8 cellular contexts compared by ENCODE assay signal in genomic region chr1:231626951-231627614, GRCh38. TPM values are rescaled to one million over a fixed set of nuclear protein-coding genes. Genes with fewer than 3 reads are reported as not detected.
DNase-seq lines count a peak whose midpoint lies in the region; FAIRE-seq and TF ChIP-seq lines count a peak whose summit lies in the region.

No MANE protein-coding gene starts in this region.

- H3K4me3 ChIP-seq in HFF-Myc (replicated peaks; ENCODE audit: low read depth, low read length) (peak overlapping the region; percentile 63), endothelial cell of umbilical vein (replicated peaks in 1 of 3; ENCODE audit: insufficient read depth in 1 of 3, low read depth in 1 of 3, low read length in 3 of 3) (peak overlapping the region; percentile 55 to 95 (median 71)), suprapubic skin (peak overlapping the region; percentile 84)

- 3% methylated on average over 5 of the region's 49 CpGs for WGBS in suprapubic skin

- TF ChIP-seq CTCF in HFF-Myc (IDR thresholded peaks at IDR 0.05; ENCODE audit: low read depth, low read length, missing control alignments) (no peak), endothelial cell of umbilical vein (IDR thresholded peaks at IDR 0.05; ENCODE audit: extremely low read depth in 1 of 2, insufficient read depth in 1 of 2, low read depth in 1 of 2, low read length in 2 of 2) (no peak), suprapubic skin (IDR thresholded peaks at IDR 0.05) (no peak)

- H3K9me3 ChIP-seq in endothelial cell of umbilical vein (replicated peaks; ENCODE audit: control insufficient read depth, insufficient read depth, low read length), result no peaks in the 10 kb centered on the region
- H3K9me3 ChIP-seq in suprapubic skin, result no peaks in the 10 kb centered on the region

- peak overlapping the region; percentile 78 for H3K4me2 ChIP-seq in endothelial cell of umbilical vein (ENCODE audit: insufficient read depth, low read length)

- intact Hi-C loops in endothelial cell of umbilical vein (cut with micrococcal nuclease), result loop anchor here (1.0 to 5.0 kb wide), 2 partner anchors 179 to 1005 kb away; partner anchors contain the start of gene SIPA1L2

- TF ChIP-seq EP300 in suprapubic skin (IDR thresholded peaks at IDR 0.05), result no peak

- BruUV-seq in endothelial cell of umbilical vein (replicated peaks; lab: Mats Ljungman, UMichigan), result no TSS peak

- no peak for TF ChIP-seq POLR2A in endothelial cell of umbilical vein (IDR thresholded peaks at IDR 0.05; ENCODE audit: low read depth, low read length)
- no peak for TF ChIP-seq POLR2A in suprapubic skin (IDR thresholded peaks at IDR 0.05)
- no peak for TF ChIP-seq POLR2A in erythroblast (IDR thresholded peaks at IDR 0.05; ENCODE audit: low read length)

- DNase-seq in GM03348 (ENCODE audit: low spot score) (peak; percentile 64), HFF-Myc (ENCODE audit: extremely low read depth, low read depth) (no peak), NCI-H2107 treated with DMSO at 0.1 percent for 48 hours (lab: John Stamatoyannopoulos, UW; ENCODE audit: unreplicated experiment) (peak; percentile 15), endothelial cell of umbilical vein (ENCODE audit: low read depth, low spot score) (no peak), mesenteric fat pad (ENCODE audit: low spot score) (peak; percentile 90), suprapubic skin (ENCODE audit: low spot score in 2 of 2) (peak; percentile 87 to 88), erythroblast (lab: John Stamatoyannopoulos, UW) (no peak)
- peak; percentile 24 to 25 for DNase-seq in activated CD4-positive, alpha-beta T cell treated with anti-CD3 and anti-CD28 coated beads, Interleukin-2, amount 50 U/mL, for 4 hours

- POLR2A ChIA-PET in endothelial cell of umbilical vein (lab: Charles Lee), result no interaction called here

- H2AFZ ChIP-seq in endothelial cell of umbilical vein (ENCODE audit: low read depth, low read length), result peak overlapping the region; percentile 85

- FAIRE-seq in endothelial cell of umbilical vein (lab: Jason Lieb, UNC), result peak; percentile 63

- CTCF ChIA-PET in endothelial cell of umbilical vein (lab: Charles Lee), result no interaction called here

- H3K27me3 ChIP-seq in endothelial cell of umbilical vein (ENCODE audit: control insufficient read depth in 2 of 2, insufficient read depth in 2 of 2, low read length in 2 of 2) (peaks cover 4 to 5% of the 10 kb centered on the region in 2 experiments), suprapubic skin (no peaks in the 10 kb centered on the region)

- H4K20me1 ChIP-seq in endothelial cell of umbilical vein (replicated peaks; ENCODE audit: control insufficient read depth, extremely low read depth, insufficient read depth, low read length), result no peaks in the 10 kb centered on the region

- H3K9me1 ChIP-seq in endothelial cell of umbilical vein (replicated peaks; ENCODE audit: control insufficient read depth, extremely low read depth, insufficient read depth, low read length), result no peaks in the 10 kb centered on the region

- H3K4me1 ChIP-seq in endothelial cell of umbilical vein (ENCODE audit: control insufficient read depth, extremely low read depth, insufficient read depth, low read length), result peaks cover 14% of the 10 kb centered on the region
- H3K4me1 ChIP-seq in suprapubic skin, result peaks cover 28% of the 10 kb centered on the region

- H3K36me3 ChIP-seq in endothelial cell of umbilical vein (ENCODE audit: control insufficient read depth in 2 of 2, extremely low read depth in 1 of 2, insufficient read depth in 2 of 2, low read length in 2 of 2) (no peaks in the 10 kb centered on the region), suprapubic skin (no peaks in the 10 kb centered on the region)

- no peaks in the 10 kb centered on the region for H3K79me2 ChIP-seq in endothelial cell of umbilical vein (ENCODE audit: control insufficient read depth, insufficient read depth, low read length)

- dilution Hi-C loops in endothelial cell of umbilical vein (cut with MboI; ENCODE audit: extremely low pct_ligation_motif_present, low sequenced_read_pairs), result no loop called here

- H3K27ac ChIP-seq in endothelial cell of umbilical vein (ENCODE audit: insufficient read depth, low read depth, low read length) (peak overlapping the region; percentile 40), suprapubic skin (peak overlapping the region; percentile 92)

- H3K9ac ChIP-seq in endothelial cell of umbilical vein (replicated peaks; ENCODE audit: extremely low read depth, insufficient read depth, low read length), result peak overlapping the region; percentile 69

TF ChIP-seq in endothelial cell of umbilical vein, 7 proteins besides CTCF, POLR2A, EP300 and RAD21:
- no peak for TF ChIP-seq JUN (IDR thresholded peaks at IDR 0.05; ENCODE audit: borderline replicate concordance, insufficient read depth, insufficient read length, low read depth)
- no peak for TF ChIP-seq MAX (IDR thresholded peaks at IDR 0.05; ENCODE audit: insufficient read depth, insufficient read length)
- no peak for TF ChIP-seq POLR2AphosphoS5 (IDR thresholded peaks at IDR 0.05; ENCODE audit: insufficient read depth, low read depth, low read length)
- no peak for TF ChIP-seq MYC (IDR thresholded peaks at IDR 0.05; ENCODE audit: low read depth, low read length)
- no peak for TF ChIP-seq EZH2 (IDR thresholded peaks at IDR 0.05; ENCODE audit: borderline replicate concordance, low read depth, low read length, severe bottlenecking)
- no peak for TF ChIP-seq GATA2 (IDR thresholded peaks at IDR 0.05; ENCODE audit: insufficient read depth, insufficient read length, low read depth, low read length)
- TF ChIP-seq FOS (IDR thresholded peaks at IDR 0.05; ENCODE audit: borderline replicate concordance, insufficient read depth, low read length), result no peak
TF ChIP-seq in endothelial cell of umbilical vein: peak in this region for 0.

RNA-seq across cellular contexts. Expression of gene DISC1, which starts 0.5 kb away (rescaled TPM):
- total RNA-seq in endothelial cell of umbilical vein, result 12.8 and 14.7 TPM in 2 replicates
- 3.1 and 3.3 TPM in 2 replicates for polyA plus RNA-seq in endothelial cell of umbilical vein
- 3.1 TPM in 2 replicates for polyA plus RNA-seq in endothelial cell of umbilical vein (2011; cell fraction: cytosol; rRNA removed)
- 10.4 and 11.1 TPM in 2 replicates for polyA plus RNA-seq in endothelial cell of umbilical vein (2011; cell fraction: nucleus; rRNA removed)
- 2.6 and 2.7 TPM in 2 replicates for polyA plus RNA-seq in endothelial cell of umbilical vein (2012)
- polyA minus RNA-seq in endothelial cell of umbilical vein, result 17.3 and 23.6 TPM in 2 replicates
- not detected for polyA minus RNA-seq in endothelial cell of umbilical vein (2011; cell fraction: cytosol; rRNA and poly(A)+ RNA removed)
- polyA minus RNA-seq in endothelial cell of umbilical vein (2011; cell fraction: nucleus; rRNA and poly(A)+ RNA removed), result 63.5 and 66.6 TPM in 2 replicates
- total RNA-seq in mesenteric fat pad, result 13.0 TPM
- 1 to 10 TPM; 3.0 to 8.4 (median 5.2) TPM for total RNA-seq in suprapubic skin

Comparison
In these comparisons a context has a peak if more than half of its experiments do, and no peak if none do; other contexts are left out.
1. DNase-seq: peak in GM03348 (single experiment), NCI-H2107 treated with DMSO at 0.1 percent for 48 hours (single experiment), activated CD4-positive, alpha-beta T cell treated with anti-CD3 and anti-CD28 coated beads, Interleukin-2, amount 50 U/mL, for 4 hours (2 of 2), mesenteric fat pad (single experiment) and suprapubic skin (2 of 2); none in HFF-Myc (single experiment), endothelial cell of umbilical vein (single experiment) and erythroblast (0 of 2).
2. Peak in every context shown above with its lines, with median percentiles within 50 percentile points of each other: H3K4me3 ChIP-seq.